In genomic region chr16:69105501-69106361, GRCh38 we compare ENCODE assay signal across 8 cellular contexts. TPM values are rescaled to one million over a fixed set of nuclear protein-coding genes. Genes with fewer than 3 reads are reported as not detected.
DNase-seq lines count a peak whose midpoint lies in the region; ATAC-seq and TF ChIP-seq lines count a peak whose summit lies in the region.

Gene HAS3, plus strand, starts transcription at chr16:69105653. Its CDS starts 3,743 bp downstream, at chr16:69109396.

- peaks cover 17% of the 10 kb centered on the region for H3K36me3 Mint-ChIP-seq in CD4-positive, CD25-positive, alpha-beta regulatory T cell
- peaks cover 9% of the 10 kb centered on the region for H3K36me3 Mint-ChIP-seq in activated T-helper 1 cell treated with anti-CD3 and anti-CD28 coated beads, Interleukin-12 subunit alpha, Interleukin-12 subunit beta, Interleukin-2, Interleukin-4 antibody, amounts not matched to agents 30 ng/mL and 10 ng/mL and 1 ng/mL, durations not matched to agents 14 hours and 24 hours and 36 hours (ENCODE audit: low read depth)

- H3K4me1 ChIP-seq in CD4-positive, CD25-positive, alpha-beta regulatory T cell (ENCODE audit: control insufficient read depth, insufficient read depth, low read length, poor library complexity, severe bottlenecking) = peaks cover 25% of the 10 kb centered on the region
- peaks cover 22% of the 10 kb centered on the region for H3K4me1 ChIP-seq in neuron (ENCODE audit: insufficient read depth, low read length)

- ATAC-seq in CD4-positive, CD25-positive, alpha-beta regulatory T cell (ENCODE audit: low read depth in 2 of 2) = peak; percentile 40 to 45
- ATAC-seq in HG03565 (IDR thresholded peaks at IDR 0.05; ENCODE audit: unreplicated experiment) = no peak
- no peak for ATAC-seq in HG02623 (IDR thresholded peaks at IDR 0.05; ENCODE audit: unreplicated experiment)

- no peak within 1 kb of the TSS for H3K4me3 ChIP-seq in CD4-positive, CD25-positive, alpha-beta regulatory T cell (ENCODE audit: low read depth, low read length)
- peak within 1 kb of the TSS; percentile 71 for H3K4me3 ChIP-seq in neuron (ENCODE audit: low read length)

- peaks cover 0 to 2% (median 0%) of the 10 kb centered on the region in 7 donors for H3K9me3 Mint-ChIP-seq in CD4-positive, CD25-positive, alpha-beta regulatory T cell
- no peaks in the 10 kb centered on the region for H3K9me3 Mint-ChIP-seq in activated T-helper 1 cell treated with anti-CD3 and anti-CD28 coated beads, Interleukin-12 subunit alpha, Interleukin-12 subunit beta, Interleukin-2, Interleukin-4 antibody, amounts not matched to agents 30 ng/mL and 10 ng/mL and 1 ng/mL, durations not matched to agents 14 hours and 24 hours and 36 hours

- H3K27ac Mint-ChIP-seq in CD4-positive, CD25-positive, alpha-beta regulatory T cell = no peak within 1 kb of the TSS
- peak within 1 kb of the TSS; percentile 44 for H3K27ac Mint-ChIP-seq in activated T-helper 1 cell treated with anti-CD3 and anti-CD28 coated beads, Interleukin-12 subunit alpha, Interleukin-12 subunit beta, Interleukin-2, Interleukin-4 antibody, amounts not matched to agents 30 ng/mL and 10 ng/mL and 1 ng/mL, durations not matched to agents 14 hours and 24 hours and 36 hours

- peak; percentile 24 for TF ChIP-seq CTCF in GM20000 (IDR thresholded peaks at IDR 0.05; ENCODE audit: extremely low read depth, missing control alignments)

- H3K36me3 ChIP-seq in CD4-positive, CD25-positive, alpha-beta regulatory T cell (ENCODE audit: control insufficient read depth, insufficient read depth, low read length) = no peaks in the 10 kb centered on the region
- H3K36me3 ChIP-seq in neuron (ENCODE audit: insufficient read depth, low read length) = peaks cover 13% of the 10 kb centered on the region

- no peaks in the 10 kb centered on the region for H3K9me3 ChIP-seq in CD4-positive, CD25-positive, alpha-beta regulatory T cell (ENCODE audit: control insufficient read depth in 2 of 2, low read length in 2 of 2)
- H3K9me3 ChIP-seq in neuron (ENCODE audit: low read length) = no peaks in the 10 kb centered on the region

- DNase-seq in CD4-positive, CD25-positive, alpha-beta regulatory T cell = peak in 1 of 3 donors; percentile 60
- DNase-seq in GM20000 (ENCODE audit: low spot score) = peak; percentile 84
- peak; percentile 76 to 91 for DNase-seq in NCI-H524 (lab: John Stamatoyannopoulos, UW)
- peak; percentile 25 for DNase-seq in activated T-helper 1 cell treated with anti-CD3 and anti-CD28 coated beads, Interleukin-12 subunit alpha, Interleukin-12 subunit beta, Interleukin-2, Interleukin-4 antibody, amounts not matched to agents 30 ng/mL and 10 ng/mL and 1 ng/mL, durations not matched to agents 14 hours and 24 hours and 36 hours (ENCODE audit: low spot score)
- peak; percentile 43 for DNase-seq in globus pallidus (ENCODE audit: low spot score)

- H2AFZ ChIP-seq in neuron (ENCODE audit: low read depth, low read length) = peak within 1 kb of the TSS; percentile 68

- peaks cover 5% of the 10 kb centered on the region for H3K27me3 ChIP-seq in CD4-positive, CD25-positive, alpha-beta regulatory T cell (ENCODE audit: control insufficient read depth, insufficient read depth, low read length)
- no peaks in the 10 kb centered on the region for H3K27me3 ChIP-seq in neuron (ENCODE audit: insufficient read depth, low read length)

- peaks cover 57% of the 10 kb centered on the region for H3K27me3 Mint-ChIP-seq in CD4-positive, CD25-positive, alpha-beta regulatory T cell
- peaks cover 37% of the 10 kb centered on the region for H3K27me3 Mint-ChIP-seq in activated T-helper 1 cell treated with anti-CD3 and anti-CD28 coated beads, Interleukin-12 subunit alpha, Interleukin-12 subunit beta, Interleukin-2, Interleukin-4 antibody, amounts not matched to agents 30 ng/mL and 10 ng/mL and 1 ng/mL, durations not matched to agents 14 hours and 24 hours and 36 hours (ENCODE audit: insufficient read depth)

- peaks cover 0 to 27% (median 8%) of the 10 kb centered on the region in 4 donors for H3K4me1 Mint-ChIP-seq in CD4-positive, CD25-positive, alpha-beta regulatory T cell
- peaks cover 7% of the 10 kb centered on the region for H3K4me1 Mint-ChIP-seq in activated T-helper 1 cell treated with anti-CD3 and anti-CD28 coated beads, Interleukin-12 subunit alpha, Interleukin-12 subunit beta, Interleukin-2, Interleukin-4 antibody, amounts not matched to agents 30 ng/mL and 10 ng/mL and 1 ng/mL, durations not matched to agents 14 hours and 24 hours and 36 hours (ENCODE audit: low read depth)

- intact Hi-C loops in activated T-helper 1 cell treated with anti-CD3 and anti-CD28 coated beads, Interleukin-12 subunit alpha, Interleukin-12 subunit beta, Interleukin-2, Interleukin-4 antibody, amounts not matched to agents 30 ng/mL and 10 ng/mL and 1 ng/mL, durations not matched to agents 14 hours and 24 hours and 36 hours (cut with micrococcal nuclease) = loop anchor here (5.0 to 10.0 kb wide), 2 partner anchors 111 to 258 kb away; no protein-coding TSS in a partner anchor

- H3K27ac ChIP-seq in CD4-positive, CD25-positive, alpha-beta regulatory T cell (ENCODE audit: insufficient read depth, low read length, poor library complexity, severe bottlenecking) = no peak within 1 kb of the TSS

- peak within 1 kb of the TSS; percentile 78 to 92 (median 88) for H3K4me3 Mint-ChIP-seq in CD4-positive, CD25-positive, alpha-beta regulatory T cell
- H3K4me3 Mint-ChIP-seq in activated T-helper 1 cell treated with anti-CD3 and anti-CD28 coated beads, Interleukin-12 subunit alpha, Interleukin-12 subunit beta, Interleukin-2, Interleukin-4 antibody, amounts not matched to agents 30 ng/mL and 10 ng/mL and 1 ng/mL, durations not matched to agents 14 hours and 24 hours and 36 hours = peak within 1 kb of the TSS; percentile 93

RNA-seq across cellular contexts. Expression of gene HAS3, which starts in this region (rescaled TPM):
- total RNA-seq in CD4-positive, CD25-positive, alpha-beta regulatory T cell = 3.0 TPM
- polyA plus RNA-seq in CD4-positive, CD25-positive, alpha-beta regulatory T cell = under 1 TPM in 3 of 4 donors, not detected in 1; 0.07 to 0.36 (median 0.09) TPM
- total RNA-seq in activated T-helper 1 cell treated with anti-CD3 and anti-CD28 coated beads, Interleukin-12 subunit alpha, Interleukin-12 subunit beta, Interleukin-2, Interleukin-4 antibody, amounts not matched to agents 30 ng/mL and 10 ng/mL and 1 ng/mL, durations not matched to agents 14 hours and 24 hours and 36 hours = 0.73 and 0.93 TPM in 2 replicates

Comparison
In these comparisons a context has a peak if more than half of its experiments do, and no peak if none do; other contexts are left out.
1. Peak in DNase-seq in activated T-helper 1 cell treated with anti-CD3 and anti-CD28 coated beads, Interleukin-12 subunit alpha, Interleukin-12 subunit beta, Interleukin-2, Interleukin-4 antibody, amounts not matched to agents 30 ng/mL and 10 ng/mL and 1 ng/mL, durations not matched to agents 14 hours and 24 hours and 36 hours; RNA of the gene not detected or under 1 TPM.
2. ATAC-seq: peak in CD4-positive, CD25-positive, alpha-beta regulatory T cell (2 of 2); none in HG03565 (single experiment) and HG02623 (single experiment).